In genomic region chr5:132528866-132529634, GRCh38 we compare ENCODE assay signal across 16 cellular contexts. TPM values are rescaled to one million over a fixed set of nuclear protein-coding genes. Genes with fewer than 3 reads are reported as not detected.
DNase-seq lines count a peak whose midpoint lies in the region; ATAC-seq and TF ChIP-seq lines count a peak whose summit lies in the region.
"Had no signal": no experiment of that assay in that cellular context is flagged by ENCODE, and none has a peak within 500 bp of the region (broad histone marks: within the 10 kb centered on the region; RNA-seq: fewer than 3 reads in every experiment).

No MANE protein-coding gene starts in this region.

- H3K27me3 ChIP-seq in DND-41 (ENCODE audit: insufficient read depth, low read length, poor library complexity), result no peaks in the 10 kb centered on the region
- no peaks in the 10 kb centered on the region for H3K27me3 ChIP-seq in Loucy (ENCODE audit: insufficient read depth, low read length, poor library complexity, severe bottlenecking)
- H3K27me3 ChIP-seq: SJCRH30 had no signal

- peaks cover 62% of the 10 kb centered on the region for H3K4me1 Mint-ChIP-seq in activated CD4-positive, alpha-beta memory T cell treated with anti-CD3 and anti-CD28 coated beads, Interleukin-2, amount 10 ng/mL, durations not matched to agents 7 days and 5 days

- H3K36me3 ChIP-seq in DND-41 (ENCODE audit: insufficient read depth, low read length) (no peaks in the 10 kb centered on the region), Loucy (ENCODE audit: insufficient read depth, low read length) (no peaks in the 10 kb centered on the region)
- H3K36me3 ChIP-seq: SJCRH30 had no signal

- H3K4me1 ChIP-seq in DND-41 (ENCODE audit: insufficient read depth, low read length) (no peaks in the 10 kb centered on the region), Loucy (ENCODE audit: insufficient read depth, low read length, poor library complexity, severe bottlenecking) (peaks cover 18% of the 10 kb centered on the region)
- H3K4me1 ChIP-seq: SJCRH30 had no signal

- H3K9me2 ChIP-seq in Loucy (replicated peaks; ENCODE audit: low read depth, low read length), result no peaks in the 10 kb centered on the region

- H3K9me3 ChIP-seq in DND-41 (ENCODE audit: insufficient read depth, low read length, severe bottlenecking) (no peaks in the 10 kb centered on the region), Loucy (ENCODE audit: insufficient read depth, low read depth, low read length) (no peaks in the 10 kb centered on the region)
- H3K9me3 ChIP-seq: SJCRH30 had no signal

- H3K27ac ChIP-seq in DND-41 (ENCODE audit: low read length), result no peak overlapping the region
- H3K27ac ChIP-seq: C4-2B, KMS-11, SJCRH30 had no signal

- ATAC-seq in DND-41 (ENCODE audit: insufficient read depth, low read depth) (peak; percentile 47; the same call in 1 of the 3 replicates), HG02571 (IDR thresholded peaks at IDR 0.05; ENCODE audit: unreplicated experiment) (no peak), HG02973 (IDR thresholded peaks at IDR 0.05; ENCODE audit: unreplicated experiment) (no peak)

- CTCF ChIA-PET in activated CD4-positive, alpha-beta memory T cell treated with anti-CD3 and anti-CD28 coated beads, Interleukin-2, amount 10 ng/mL, durations not matched to agents 7 days and 5 days (lab: Charles Lee), result interaction anchor here (1.0 to 4.9 kb wide), 3 partner anchors 115 to 290 kb away, joined by 3 to 78 read pairs (median 4); no protein-coding TSS in a partner anchor

- H3K4me3 ChIP-seq in DND-41 (ENCODE audit: low read depth in 1 of 2, low read length in 2 of 2), result no peak overlapping the region
- H3K4me3 ChIP-seq in Loucy (ENCODE audit: low read length, poor library complexity, severe bottlenecking), result peak overlapping the region; percentile 6
- H3K4me3 ChIP-seq: SJCRH30 had no signal

- H3K27ac Mint-ChIP-seq in activated CD4-positive, alpha-beta memory T cell treated with anti-CD3 and anti-CD28 coated beads, Interleukin-2, amount 10 ng/mL, durations not matched to agents 7 days and 5 days, result peak overlapping the region; percentile 12

- H3K36me3 Mint-ChIP-seq in activated CD4-positive, alpha-beta memory T cell treated with anti-CD3 and anti-CD28 coated beads, Interleukin-2, amount 10 ng/mL, durations not matched to agents 7 days and 5 days (ENCODE audit: low read depth), result no peaks in the 10 kb centered on the region
- H3K36me3 Mint-ChIP-seq: activated naive CD4-positive, alpha-beta T cell treated with anti-CD3 and anti-CD28 coated beads, Interleukin-2, amount 50 U/mL, for 24 hours had no signal

- H2AFZ ChIP-seq in DND-41 (ENCODE audit: low read depth, low read length) (no peak overlapping the region), Loucy (ENCODE audit: low read length) (no peak overlapping the region)

- H3K9me3 Mint-ChIP-seq in activated CD4-positive, alpha-beta memory T cell treated with anti-CD3 and anti-CD28 coated beads, Interleukin-2, amount 10 ng/mL, durations not matched to agents 7 days and 5 days, result no peaks in the 10 kb centered on the region
- H3K9me3 Mint-ChIP-seq: activated naive CD4-positive, alpha-beta T cell treated with anti-CD3 and anti-CD28 coated beads, Interleukin-2, amount 50 U/mL, for 24 hours had no signal

- DNase-seq in DND-41, result no peak
- peak; percentile 26 for DNase-seq in activated CD4-positive, alpha-beta memory T cell treated with anti-CD3 and anti-CD28 coated beads, Interleukin-2, amount 10 ng/mL, durations not matched to agents 7 days and 5 days
- peak; percentile 4 for DNase-seq in midbrain (lab: John Stamatoyannopoulos, UW)
- no peak for DNase-seq in T-helper 9 cell
- no peak for DNase-seq in mesenteric fat pad (ENCODE audit: low spot score)
- DNase-seq: activated CD4-positive, alpha-beta T cell treated with anti-CD3 and anti-CD28 coated beads, Interleukin-2, amount 50 U/mL, for 1 hour; EL; NK-92 treated with Interleukin-12 subunit alpha and Interleukin-12 subunit beta, amount 100 ng/mL, for 24 hours; SJCRH30; stimulated activated CD4-positive, alpha-beta T cell treated with anti-CD3 and anti-CD28 coated beads, Interleukin-2, amount 100 ng/mL, for 48 hours had no signal

- H3K79me2 ChIP-seq in DND-41 (ENCODE audit: insufficient read depth, low read length) (no peaks in the 10 kb centered on the region), Loucy (ENCODE audit: insufficient read depth, low read length) (no peaks in the 10 kb centered on the region)

- no peaks in the 10 kb centered on the region for H3F3A ChIP-seq in Loucy (ENCODE audit: low read depth)

- POLR2A ChIA-PET in activated CD4-positive, alpha-beta memory T cell treated with anti-CD3 and anti-CD28 coated beads, Interleukin-2, amount 10 ng/mL, durations not matched to agents 7 days and 5 days (lab: Charles Lee), result interaction anchor here (1.2 to 1.3 kb wide), 3 partner anchors 33 to 291 kb away, joined by 3 to 5 read pairs (median 3); no protein-coding TSS in a partner anchor

- H3K4me3 Mint-ChIP-seq in activated CD4-positive, alpha-beta memory T cell treated with anti-CD3 and anti-CD28 coated beads, Interleukin-2, amount 10 ng/mL, durations not matched to agents 7 days and 5 days, result no peak overlapping the region
- H3K4me3 Mint-ChIP-seq: activated naive CD4-positive, alpha-beta T cell treated with anti-CD3 and anti-CD28 coated beads, Interleukin-2, amount 50 U/mL, for 24 hours had no signal

- peaks cover 10% of the 10 kb centered on the region for H3K27me3 Mint-ChIP-seq in activated CD4-positive, alpha-beta memory T cell treated with anti-CD3 and anti-CD28 coated beads, Interleukin-2, amount 10 ng/mL, durations not matched to agents 7 days and 5 days
- H3K27me3 Mint-ChIP-seq: activated naive CD4-positive, alpha-beta T cell treated with anti-CD3 and anti-CD28 coated beads, Interleukin-2, amount 50 U/mL, for 24 hours had no signal

- H3K9ac ChIP-seq in DND-41 (ENCODE audit: low read depth, low read length) (no peak overlapping the region), Loucy (ENCODE audit: low read depth, low read length, poor library complexity, severe bottlenecking) (no peak overlapping the region)
- H3K9ac ChIP-seq: KMS-11 had no signal

- H4K20me1 ChIP-seq in DND-41 (ENCODE audit: insufficient read depth, low read length) (no peaks in the 10 kb centered on the region), Loucy (ENCODE audit: insufficient read depth, low read length, poor library complexity, severe bottlenecking) (no peaks in the 10 kb centered on the region)

- H3K4me2 ChIP-seq in DND-41 (ENCODE audit: insufficient read depth, low read length) (no peak overlapping the region), Loucy (ENCODE audit: low read depth, low read length, poor library complexity, severe bottlenecking) (peak overlapping the region; percentile 54)
- H3K4me2 ChIP-seq: KMS-11 had no signal

- no peak for TF ChIP-seq CTCF in DND-41 (IDR thresholded peaks at IDR 0.05; ENCODE audit: borderline replicate concordance, extremely low read depth, low read length, poor library complexity, severe bottlenecking)
- TF ChIP-seq CTCF in Loucy (conservative IDR thresholded peaks at IDR 0.05; ENCODE audit: low read length), result no peak

RNA-seq across cellular contexts. Expression of gene IL5, which starts 14.3 kb away (rescaled TPM):
- total RNA-seq in activated CD4-positive, alpha-beta memory T cell treated with anti-CD3 and anti-CD28 coated beads, Interleukin-2, amount 10 ng/mL, durations not matched to agents 7 days and 5 days, result 1 to 10 TPM; 2.6 to 3.3 TPM
- not detected for total RNA-seq in mesenteric fat pad
- total RNA-seq: SJCRH30 had no signal

RNA-seq across cellular contexts. Expression of gene RAD50, which starts 27.7 kb away (rescaled TPM):
- total RNA-seq in activated CD4-positive, alpha-beta memory T cell treated with anti-CD3 and anti-CD28 coated beads, Interleukin-2, amount 10 ng/mL, durations not matched to agents 7 days and 5 days, result 10 to 100 TPM; 35.6 to 38.9 TPM
- 44.2 TPM for total RNA-seq in mesenteric fat pad

RNA-seq across cellular contexts. Expression of gene IRF1, which starts 38.5 kb away (rescaled TPM):
- 100 to 1,000 TPM; 231 to 239 TPM for total RNA-seq in activated CD4-positive, alpha-beta memory T cell treated with anti-CD3 and anti-CD28 coated beads, Interleukin-2, amount 10 ng/mL, durations not matched to agents 7 days and 5 days
- total RNA-seq in mesenteric fat pad, result 61.1 TPM

Comparison
In these comparisons a context has a peak if more than half of its experiments do, and no peak if none do; other contexts are left out.
1. DNase-seq: peak in activated CD4-positive, alpha-beta memory T cell treated with anti-CD3 and anti-CD28 coated beads, Interleukin-2, amount 10 ng/mL, durations not matched to agents 7 days and 5 days (single experiment) and midbrain (single experiment); none in DND-41 (single experiment), T-helper 9 cell (single experiment) and mesenteric fat pad (single experiment).